27 cellular contexts compared by ENCODE assay signal in genomic region chr2:145374165-145374564, GRCh38.
"Had no signal": no experiment of that assay in that cellular context is flagged by ENCODE, and none has a peak within 500 bp of the region (broad histone marks: within the 10 kb centered on the region; RNA-seq: fewer than 3 reads in every experiment).

No MANE protein-coding gene starts in this region.

- H3K4me3 ChIP-seq: left ventricle myocardium inferior, lower lobe of right lung, prostate gland, right atrium auricular region, smooth muscle cell, suprapubic skin, transverse colon, upper lobe of right lung, uterus had no signal

- ATAC-seq: left colon; lower lobe of right lung; naive thymus-derived CD8-positive, alpha-beta T cell; sciatic nerve; stimulated activated naive CD8-positive, alpha-beta T cell treated with anti-CD3 and anti-CD28 coated beads, Interleukin-15, amount 100 ng/mL, for 72 hours; upper lobe of right lung had no signal

- DNase-seq: effector CD8-positive, alpha-beta T cell; endodermal cell; erythroblast; hypothalamus; immature natural killer cell; islet precursor cell; kidney glomerular epithelial cell; left colon; left ventricle myocardium inferior; lower lobe of right lung; naive thymus-derived CD8-positive, alpha-beta T cell; nephron progenitor cell; nucleus accumbens; stimulated activated CD4-positive, alpha-beta T cell treated with anti-CD3 and anti-CD28 coated beads, Interleukin-12 subunit alpha, Interleukin-12 subunit beta, amount 100 ng/mL, for 4 hours; stimulated activated CD4-positive, alpha-beta T cell treated with anti-CD3 and anti-CD28 coated beads, Interleukin-1b, Interleukin-23, amount 100 ng/mL, for 48 hours; stimulated activated CD4-positive, alpha-beta T cell treated with anti-CD3 and anti-CD28 coated beads, Interleukin-4, amount 100 ng/mL, for 1 hour; stimulated activated CD8-positive, alpha-beta memory T cell treated with anti-CD3 and anti-CD28 coated beads, Interleukin-4, amount 100 ng/mL, for 48 hours; stimulated activated naive CD4-positive, alpha-beta T cell; stimulated activated naive CD8-positive, alpha-beta T cell treated with anti-CD3 and anti-CD28 coated beads, Interleukin-15, amount 100 ng/mL, for 72 hours; transverse colon; upper lobe of right lung; uterus had no signal

- H3K36me3 ChIP-seq: left ventricle myocardium inferior, lower lobe of right lung, prostate gland, right atrium auricular region, suprapubic skin, transverse colon, upper lobe of right lung, uterus had no signal

- H3K9me3 ChIP-seq: left ventricle myocardium inferior, lower lobe of right lung, prostate gland, right atrium auricular region, suprapubic skin, transverse colon, upper lobe of right lung, uterus had no signal

- H3K27ac ChIP-seq: left ventricle myocardium inferior, lower lobe of right lung, prostate gland, right atrium auricular region, suprapubic skin, transverse colon, upper lobe of right lung, uterus had no signal

- H3K27me3 ChIP-seq: right atrium auricular region, suprapubic skin, transverse colon, upper lobe of right lung, uterus had no signal

- H3K4me2 ChIP-seq: smooth muscle cell had no signal

- H3K4me1 ChIP-seq: left ventricle myocardium inferior, lower lobe of right lung, prostate gland, right atrium auricular region, suprapubic skin, transverse colon, upper lobe of right lung, uterus had no signal
